1 cellular context compared by ENCODE assay signal in the genomic region with DNA sequence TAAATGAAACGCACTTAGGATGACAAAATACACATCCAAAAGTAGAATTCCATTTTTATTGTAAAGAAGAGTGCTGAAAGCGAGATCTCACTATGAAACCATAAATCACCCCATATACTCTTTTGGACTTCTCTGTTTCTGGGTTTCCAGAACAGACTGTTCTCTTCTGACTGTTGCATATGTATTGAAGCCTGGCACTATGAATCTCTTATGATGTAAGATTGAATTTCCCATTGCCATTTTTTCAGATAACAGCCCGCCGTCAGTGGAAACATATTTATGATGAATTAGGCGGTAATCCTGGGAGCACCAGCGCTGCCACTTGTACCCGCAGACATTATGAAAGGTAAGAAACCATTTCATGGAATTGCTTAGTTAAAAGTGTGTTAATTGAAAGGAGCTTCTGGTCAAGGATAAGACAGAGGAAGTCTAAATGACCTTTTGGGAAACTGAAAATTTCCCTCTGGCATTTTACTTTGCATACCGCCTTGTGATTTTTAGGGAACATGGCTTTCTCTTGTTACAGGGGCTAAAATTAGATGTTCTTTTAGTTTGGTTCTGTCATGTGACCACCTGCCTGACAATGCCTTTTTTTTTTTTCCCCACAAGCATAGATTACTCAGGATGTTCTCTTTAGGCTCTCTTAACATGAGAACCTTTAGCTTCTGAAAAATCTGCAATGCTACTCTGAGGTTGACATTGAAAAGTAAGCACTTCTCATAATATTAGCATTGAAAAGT.
TF ChIP-seq lines count a peak whose summit lies in the region.

No MANE protein-coding gene starts in this region.

TF ChIP-seq in HepG2, 621 proteins besides CTCF, POLR2A, EP300 and RAD21 (continued from another document):
- TF ChIP-seq ZNF646 (CRISPR knock-in tag; IDR thresholded peaks at IDR 0.05): no peak
- TF ChIP-seq, protein P1, sequence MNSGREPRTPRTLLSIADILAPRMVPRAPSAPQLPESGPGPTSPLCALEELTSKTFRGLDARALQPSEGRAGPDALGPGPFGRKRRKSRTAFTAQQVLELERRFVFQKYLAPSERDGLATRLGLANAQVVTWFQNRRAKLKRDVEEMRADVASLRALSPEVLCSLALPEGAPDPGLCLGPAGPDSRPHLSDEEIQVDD (CRISPR knock-in tag; IDR thresholded peaks at IDR 0.05; ENCODE audit: borderline replicate concordance): no peak
- no peak for TF ChIP-seq GFI1 (CRISPR knock-in tag; IDR thresholded peaks at IDR 0.05; ENCODE audit: borderline replicate concordance)
- TF ChIP-seq SNAI1 (CRISPR knock-in tag; IDR thresholded peaks at IDR 0.05; ENCODE audit: borderline replicate concordance): no peak
- TF ChIP-seq NFIB (CRISPR knock-in tag; IDR thresholded peaks at IDR 0.05; ENCODE audit: borderline replicate concordance): no peak
- TF ChIP-seq ZBTB20 (CRISPR knock-in tag; IDR thresholded peaks at IDR 0.05; ENCODE audit: borderline replicate concordance, low read depth): no peak
- TF ChIP-seq, protein P2, sequence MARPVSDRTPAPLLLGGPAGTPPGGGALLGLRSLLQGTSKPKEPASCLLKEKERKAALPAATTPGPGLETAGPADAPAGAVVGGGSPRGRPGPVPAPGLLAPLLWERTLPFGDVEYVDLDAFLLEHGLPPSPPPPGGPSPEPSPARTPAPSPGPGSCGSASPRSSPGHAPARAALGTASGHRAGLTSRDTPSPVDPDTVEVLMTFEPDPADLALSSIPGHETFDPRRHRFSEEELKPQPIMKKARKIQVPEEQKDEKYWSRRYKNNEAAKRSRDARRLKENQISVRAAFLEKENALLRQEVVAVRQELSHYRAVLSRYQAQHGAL (CRISPR knock-in tag; IDR thresholded peaks at IDR 0.05; ENCODE audit: not compliant biosample characterization): no peak
- TF ChIP-seq ZNF274 (CRISPR knock-in tag; IDR thresholded peaks at IDR 0.05): no peak
- no peak for TF ChIP-seq ZNF83 (CRISPR knock-in tag; IDR thresholded peaks at IDR 0.05; ENCODE audit: borderline replicate concordance)
- TF ChIP-seq ZNF879 (CRISPR knock-in tag; IDR thresholded peaks at IDR 0.05): no peak
- TF ChIP-seq ZNF335 (CRISPR knock-in tag; IDR thresholded peaks at IDR 0.05): no peak
